ENCODE assay signal across 7 cellular contexts in the genomic region with DNA sequence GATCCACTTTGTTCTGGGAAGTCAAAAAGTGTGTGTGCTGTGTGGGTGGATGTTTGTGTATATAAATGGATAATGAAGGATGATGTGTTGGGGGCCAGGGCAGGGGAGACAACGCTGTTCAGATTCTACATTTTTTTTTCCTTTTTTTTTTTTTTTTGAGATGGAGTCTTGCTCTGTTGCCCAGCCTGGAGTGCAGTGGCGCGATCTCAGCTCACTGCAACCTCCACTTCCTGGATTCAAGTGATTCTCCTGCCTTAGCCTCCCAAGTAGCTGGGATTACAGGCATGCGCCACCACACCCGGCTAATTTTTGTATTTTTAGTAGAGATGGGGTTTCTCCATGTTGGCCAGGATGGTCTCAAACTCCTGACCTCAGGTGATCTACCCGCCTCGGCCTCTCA. TPM values are rescaled to one million over a fixed set of nuclear protein-coding genes. Genes with fewer than 3 reads are reported as not detected.
DNase-seq lines count a peak whose midpoint lies in the region; ATAC-seq and TF ChIP-seq lines count a peak whose summit lies in the region.
"Not testable (repeated sequence)": the region's sequence is repeated elsewhere in the genome, so short reads cannot be mapped to it uniquely, and the experiment has no call there.

No MANE protein-coding gene starts in this region.

- CTCF ChIA-PET in HEK293 (lab: Yijun Ruan, JAX) = interaction anchor here (0.5 kb wide), 1 partner anchor 50 kb away, joined by 3 read pairs; no protein-coding TSS in a partner anchor

- H3K4me1 ChIP-seq in HEK293 (ENCODE audit: control insufficient read depth, insufficient read depth, low read length); right cardiac atrium (ENCODE audit: control insufficient read depth, insufficient read depth, low read length): not testable (repeated sequence)
- peaks cover 20 to 24% of the 10 kb centered on the region in 2 donors for H3K4me1 ChIP-seq in duodenal mucosa (ENCODE audit: control insufficient read depth in 1 of 2, insufficient read depth in 2 of 2, low read length in 2 of 2)

- POLR2A ChIA-PET in HEK293 (lab: Yijun Ruan, JAX) = not testable (repeated sequence)
- POLR2A ChIA-PET in naive thymus-derived CD8-positive, alpha-beta T cell (lab: Charles Lee) = interaction anchor here (0.7 to 3.5 kb wide), 13 partner anchors 9 to 572 kb away, joined by 3 to 31 read pairs (median 5); a partner anchor contains a TSS

- intact Hi-C loops in right cardiac atrium (cut with DNase I) = not testable (repeated sequence)

- peak overlapping the region; percentile 69 for H3K4me3 Mint-ChIP-seq in T-helper 17 cell
- peak overlapping the region; percentile 52 to 81 (median 72) for H3K4me3 Mint-ChIP-seq in naive thymus-derived CD8-positive, alpha-beta T cell
- H3K4me3 Mint-ChIP-seq in stimulated activated effector memory CD8-positive, alpha-beta T cell treated with anti-CD3 and anti-CD28 coated beads, Interleukin-12 subunit alpha, Interleukin-12 subunit beta, amount 100 ng/mL, for 72 hours = peak overlapping the region; percentile 44

- not testable (repeated sequence) for H3K9me3 ChIP-seq in HEK293 (ENCODE audit: control insufficient read depth, insufficient read depth, low read depth, low read length); T-helper 17 cell (ENCODE audit: control insufficient read depth, low read length, poor library complexity, severe bottlenecking); duodenal mucosa (ENCODE audit: control insufficient read depth in 1 of 2, low read length in 2 of 2); right cardiac atrium (ENCODE audit: control insufficient read depth, low read length)

- 84% methylated on average over 7 of the region's 7 CpGs for WGBS in right cardiac atrium

- not testable (repeated sequence) for H3K4me3 ChIP-seq in HEK293 (ENCODE audit: low read depth, low read length); duodenal mucosa (ENCODE audit: low read depth in 1 of 2, low read length in 2 of 2); right cardiac atrium (ENCODE audit: low read length)

- not testable (repeated sequence) for H3K36me3 ChIP-seq in HEK293 (ENCODE audit: control insufficient read depth in 2 of 2, insufficient read depth in 1 of 2, low read length in 2 of 2); duodenal mucosa (ENCODE audit: control insufficient read depth in 1 of 2, insufficient read depth in 2 of 2, low read length in 2 of 2)

- not testable (repeated sequence) for H3K27me3 ChIP-seq in duodenal mucosa (ENCODE audit: control insufficient read depth in 1 of 2, insufficient read depth in 2 of 2, low read length in 2 of 2); right cardiac atrium (ENCODE audit: control insufficient read depth, insufficient read depth)

- H3K9ac ChIP-seq in duodenal mucosa (ENCODE audit: low read depth in 1 of 2, low read length in 2 of 2) = not testable (repeated sequence)

- not testable (repeated sequence) for H3K9me3 Mint-ChIP-seq in activated naive CD4-positive, alpha-beta T cell treated with anti-CD3 and anti-CD28 coated beads, Interleukin-2, amount 50 U/mL, for 72 hours; naive thymus-derived CD8-positive, alpha-beta T cell; stimulated activated effector memory CD8-positive, alpha-beta T cell treated with anti-CD3 and anti-CD28 coated beads, Interleukin-12 subunit alpha, Interleukin-12 subunit beta, amount 100 ng/mL, for 72 hours

- H3K36me3 Mint-ChIP-seq in T-helper 17 cell (ENCODE audit: low read depth); activated naive CD4-positive, alpha-beta T cell treated with anti-CD3 and anti-CD28 coated beads, Interleukin-2, amount 50 U/mL, for 72 hours; naive thymus-derived CD8-positive, alpha-beta T cell; stimulated activated effector memory CD8-positive, alpha-beta T cell treated with anti-CD3 and anti-CD28 coated beads, Interleukin-12 subunit alpha, Interleukin-12 subunit beta, amount 100 ng/mL, for 72 hours: not testable (repeated sequence)

- H3K27me3 Mint-ChIP-seq in T-helper 17 cell; naive thymus-derived CD8-positive, alpha-beta T cell: not testable (repeated sequence)

- not testable (repeated sequence) for TF ChIP-seq CTCF in HEK293 (tag by site-specific recombination; IDR thresholded peaks at IDR 0.05)

- H3K27ac Mint-ChIP-seq in T-helper 17 cell = peak overlapping the region; percentile 93
- peak overlapping the region; percentile 29 to 65 for H3K27ac Mint-ChIP-seq in activated naive CD4-positive, alpha-beta T cell treated with anti-CD3 and anti-CD28 coated beads, Interleukin-2, amount 50 U/mL, for 72 hours
- H3K27ac Mint-ChIP-seq in naive thymus-derived CD8-positive, alpha-beta T cell = peak overlapping the region; percentile 84 to 96 (median 94)
- H3K27ac Mint-ChIP-seq in stimulated activated effector memory CD8-positive, alpha-beta T cell treated with anti-CD3 and anti-CD28 coated beads, Interleukin-12 subunit alpha, Interleukin-12 subunit beta, amount 100 ng/mL, for 72 hours = peak overlapping the region; percentile 82

- H3K4me1 Mint-ChIP-seq in T-helper 17 cell = peaks cover 29% of the 10 kb centered on the region
- peaks cover 25 to 54% (median 49%) of the 10 kb centered on the region in 4 donors for H3K4me1 Mint-ChIP-seq in naive thymus-derived CD8-positive, alpha-beta T cell
- H3K4me1 Mint-ChIP-seq in stimulated activated effector memory CD8-positive, alpha-beta T cell treated with anti-CD3 and anti-CD28 coated beads, Interleukin-12 subunit alpha, Interleukin-12 subunit beta, amount 100 ng/mL, for 72 hours = peaks cover 36% of the 10 kb centered on the region

- ATAC-seq in T-helper 17 cell = peak; percentile 2
- not testable (repeated sequence) for ATAC-seq in activated naive CD4-positive, alpha-beta T cell treated with anti-CD3 and anti-CD28 coated beads, Interleukin-2, amount 50 U/mL, for 72 hours; right cardiac atrium; stimulated activated effector memory CD8-positive, alpha-beta T cell treated with anti-CD3 and anti-CD28 coated beads, Interleukin-12 subunit alpha, Interleukin-12 subunit beta, amount 100 ng/mL, for 72 hours
- peak; percentile 6 to 24 for ATAC-seq in naive thymus-derived CD8-positive, alpha-beta T cell

- not testable (repeated sequence) for DNase-seq in T-helper 17 cell; activated naive CD4-positive, alpha-beta T cell treated with anti-CD3 and anti-CD28 coated beads, Interleukin-2, amount 50 U/mL, for 72 hours (ENCODE audit: low spot score in 2 of 2); right cardiac atrium; naive thymus-derived CD8-positive, alpha-beta T cell; stimulated activated effector memory CD8-positive, alpha-beta T cell treated with anti-CD3 and anti-CD28 coated beads, Interleukin-12 subunit alpha, Interleukin-12 subunit beta, amount 100 ng/mL, for 72 hours (ENCODE audit: low spot score in 2 of 2)

- not testable (repeated sequence) for H3K27ac ChIP-seq in HEK293 (ENCODE audit: extremely low read depth, low read depth, low read length)
- H3K27ac ChIP-seq in duodenal mucosa (ENCODE audit: low read depth, low read length) (peak overlapping the region; percentile 0), right cardiac atrium (ENCODE audit: low read length) (peak overlapping the region; percentile 38)

TF ChIP-seq in HEK293, 187 proteins besides CTCF, POLR2A, EP300 and RAD21:
- TF ChIP-seq ZFHX2 (tag by site-specific recombination; conservative IDR thresholded peaks at IDR 0.05) (0 out of 2 replicates have a peak, but pooled peaks have one; percentile 14), ZNF121 (tag by site-specific recombination; IDR thresholded peaks at IDR 0.05) (peak; percentile 48; the same call in 1 of the 2 replicates)

RNA-seq across cellular contexts. Expression of a gene that starts 2.8 kb away (rescaled TPM):
- total RNA-seq in T-helper 17 cell = under 1 TPM in 1 of 2 donors, not detected in 1; 0.52 TPM
- total RNA-seq in activated naive CD4-positive, alpha-beta T cell treated with anti-CD3 and anti-CD28 coated beads, Interleukin-2, amount 50 U/mL, for 72 hours = under 1 TPM in 1 of 2 donors, not detected in 1; 0.41 TPM
- total RNA-seq in right cardiac atrium = 100 to 1,000 TPM; 160 to 288 (median 264) TPM
- polyA plus RNA-seq in right cardiac atrium = 215 TPM
- 10 to 100 TPM; 12.4 to 13.9 TPM for total RNA-seq in naive thymus-derived CD8-positive, alpha-beta T cell
- 10 to 100 TPM in 2 of 3 donors, 1 to 10 TPM in 1; 8.0 to 32.4 (median 21.7) TPM for polyA plus RNA-seq in naive thymus-derived CD8-positive, alpha-beta T cell

RNA-seq across cellular contexts. Expression of a gene that starts 22.0 kb away (rescaled TPM):
- total RNA-seq in T-helper 17 cell (under 1 TPM; 0.29 to 0.67 TPM), right cardiac atrium (1 to 10 TPM in 3 of 4 donors, under 1 TPM in 1; 0.45 to 2.1 (median 1.2) TPM)
- under 1 TPM in 1 of 2 donors, not detected in 1; 0.36 TPM for total RNA-seq in activated naive CD4-positive, alpha-beta T cell treated with anti-CD3 and anti-CD28 coated beads, Interleukin-2, amount 50 U/mL, for 72 hours
- polyA plus RNA-seq in right cardiac atrium = 1.1 TPM
- 1 to 10 TPM in 1 of 2 experiments, under 1 TPM in 1; 0.85 to 1.5 TPM for total RNA-seq in naive thymus-derived CD8-positive, alpha-beta T cell
- under 1 TPM in 2 of 3 donors, not detected in 1; 0.10 to 0.25 TPM for polyA plus RNA-seq in naive thymus-derived CD8-positive, alpha-beta T cell

RNA-seq across cellular contexts. Expression of a gene that starts 40.2 kb away (rescaled TPM):
- total RNA-seq in T-helper 17 cell (10 to 100 TPM; 38.2 to 41.2 TPM), right cardiac atrium (10 to 100 TPM in 3 of 4 donors, 1 to 10 TPM in 1; 9.2 to 11.2 (median 11.0) TPM)
- total RNA-seq in activated naive CD4-positive, alpha-beta T cell treated with anti-CD3 and anti-CD28 coated beads, Interleukin-2, amount 50 U/mL, for 72 hours = 10 to 100 TPM; 11.4 to 13.4 TPM
- 10.2 TPM for polyA plus RNA-seq in right cardiac atrium
- 10 to 100 TPM; 48.2 to 50.7 TPM for total RNA-seq in naive thymus-derived CD8-positive, alpha-beta T cell
- 10 to 100 TPM in 1 of 3 donors, 1 to 10 TPM in 2; 6.8 to 20.6 (median 9.2) TPM for polyA plus RNA-seq in naive thymus-derived CD8-positive, alpha-beta T cell

RNA-seq across cellular contexts. Expression of a gene that starts 54.5 kb away (rescaled TPM):
- total RNA-seq in T-helper 17 cell = 1 to 10 TPM in 1 of 2 donors, under 1 TPM in 1; 0.26 to 1.4 TPM
- total RNA-seq in activated naive CD4-positive, alpha-beta T cell treated with anti-CD3 and anti-CD28 coated beads, Interleukin-2, amount 50 U/mL, for 72 hours = under 1 TPM; 0.10 to 0.25 TPM
- total RNA-seq in right cardiac atrium = 1 to 10 TPM; 1.9 to 6.1 (median 2.3) TPM
- 1.5 TPM for polyA plus RNA-seq in right cardiac atrium
- not detected for total RNA-seq in naive thymus-derived CD8-positive, alpha-beta T cell
- polyA plus RNA-seq in naive thymus-derived CD8-positive, alpha-beta T cell = not detected

Comparison
In these comparisons a context has a peak if more than half of its experiments do, and no peak if none do; other contexts are left out.
1. RNA of a gene that starts 2.8 kb away (total RNA-seq): 160 to 288 TPM in right cardiac atrium; 12.4 to 13.9 TPM in naive thymus-derived CD8-positive, alpha-beta T cell, 0.52 TPM in T-helper 17 cell and 0.41 TPM in activated naive CD4-positive, alpha-beta T cell treated with anti-CD3 and anti-CD28 coated beads, Interleukin-2, amount 50 U/mL, for 72 hours; every median in the first group is over 10 times any median in the second.
2. Peak in every context shown above with its lines, with median percentiles within 50 percentile points of each other: H3K27ac Mint-ChIP-seq and H3K4me3 Mint-ChIP-seq.